15 cellular contexts compared by ENCODE assay signal in the genomic region with DNA sequence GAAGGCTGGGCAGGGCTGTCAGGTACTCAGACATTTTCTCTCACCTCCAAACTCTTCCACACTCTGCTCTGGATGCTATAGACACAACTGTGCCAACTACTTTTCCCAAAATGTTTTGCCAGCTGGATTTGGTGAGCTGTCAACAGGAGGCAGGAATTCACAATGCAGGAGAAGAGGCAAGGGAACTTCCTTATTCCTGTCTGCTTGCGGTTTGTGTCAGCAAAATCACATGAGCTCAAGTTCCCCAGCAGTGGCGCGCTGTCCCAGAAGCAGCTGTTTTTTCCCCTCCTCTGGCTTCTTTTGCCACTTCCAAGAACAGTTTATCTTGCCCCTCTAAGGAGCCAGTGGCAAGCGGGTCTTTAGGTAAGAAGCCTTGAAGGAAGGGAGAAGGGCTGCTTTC.
DNase-seq lines count a peak whose midpoint lies in the region; ATAC-seq, FAIRE-seq and TF ChIP-seq lines count a peak whose summit lies in the region.
"Had no signal": no experiment of that assay in that cellular context is flagged by ENCODE, and none has a peak within 500 bp of the region (broad histone marks: within the 10 kb centered on the region; RNA-seq: fewer than 3 reads in every experiment).

No MANE protein-coding gene starts in this region.

- peaks cover 5% of the 10 kb centered on the region for H3K4me1 Mint-ChIP-seq in activated naive CD8-positive, alpha-beta T cell treated with anti-CD3 and anti-CD28 coated beads for 36 hours
- H3K4me1 Mint-ChIP-seq in activated naive CD8-positive, alpha-beta T cell treated with anti-CD3 and anti-CD28 coated beads, Interleukin-2, amount 50 U/mL, for 24 hours = no peaks in the 10 kb centered on the region

- no peaks in the 10 kb centered on the region for H3K27me3 Mint-ChIP-seq in activated naive CD8-positive, alpha-beta T cell treated with anti-CD3 and anti-CD28 coated beads for 36 hours
- H3K27me3 Mint-ChIP-seq in activated naive CD8-positive, alpha-beta T cell treated with anti-CD3 and anti-CD28 coated beads, Interleukin-2, amount 50 U/mL, for 24 hours = no peaks in the 10 kb centered on the region
- H3K27me3 Mint-ChIP-seq: activated CD4-positive, alpha-beta memory T cell treated with anti-CD3 and anti-CD28 coated beads, Interleukin-2, amount 10 ng/mL, durations not matched to agents 7 days and 5 days; naive B cell had no signal

- H4K8ac ChIP-seq in H1 (ENCODE audit: extremely low read depth, insufficient read depth, low read length) = no peak overlapping the region; the same call in 1 of the 2 replicates

- no peak for ATAC-seq in activated naive CD8-positive, alpha-beta T cell treated with anti-CD3 and anti-CD28 coated beads, Interleukin-2, amount 50 U/mL, for 24 hours
- peak; percentile 62 for ATAC-seq in left lung

- no peak overlapping the region for H2BK20ac ChIP-seq in H1 (ENCODE audit: low read length)

- no peak overlapping the region for H4K5ac ChIP-seq in H1 (ENCODE audit: insufficient read length, low read depth, low read length)

- H2BK12ac ChIP-seq in H1 (ENCODE audit: low read depth, low read length) = no peak overlapping the region

- in situ Hi-C loops in transverse colon (cut with MboI; ENCODE audit: low pct_ligation_motif_present in 1 of 4, low pct_unique_long_range_greater_than_20kb in 1 of 4, low sequenced_read_pairs in 3 of 4) = no loop called here

- peaks cover 2% of the 10 kb centered on the region for H3K36me3 Mint-ChIP-seq in activated naive CD8-positive, alpha-beta T cell treated with anti-CD3 and anti-CD28 coated beads for 36 hours
- H3K36me3 Mint-ChIP-seq in activated naive CD8-positive, alpha-beta T cell treated with anti-CD3 and anti-CD28 coated beads, Interleukin-2, amount 50 U/mL, for 24 hours (ENCODE audit: low read depth) = no peaks in the 10 kb centered on the region
- H3K36me3 Mint-ChIP-seq: naive B cell had no signal

- H2BK5ac ChIP-seq in H1 (ENCODE audit: low read depth, low read length) = no peak overlapping the region

- no peaks in the 10 kb centered on the region for H3K4me1 ChIP-seq in H1 (replicated peaks in 1 of 4; ENCODE audit: control insufficient read depth in 3 of 4, insufficient read depth in 4 of 4, low read length in 3 of 4)
- peaks cover 0 to 14% of the 10 kb centered on the region in 2 donors for H3K4me1 ChIP-seq in left lung
- H3K4me1 ChIP-seq in transverse colon = no peaks in the 10 kb centered on the region
- H3K4me1 ChIP-seq in thyroid gland = no peaks in the 10 kb centered on the region
- H3K4me1 ChIP-seq: tibial artery had no signal

- H3K9ac ChIP-seq in H1 (replicated peaks in 1 of 4; ENCODE audit: extremely low read depth in 1 of 4, low read depth in 3 of 4, low read length in 3 of 4) = no peak overlapping the region

- H3K36me3 ChIP-seq in H1 (ENCODE audit: control insufficient read depth in 2 of 4, insufficient read depth in 4 of 4, low read length in 3 of 4) (no peaks in the 10 kb centered on the region), left lung (no peaks in the 10 kb centered on the region), transverse colon (no peaks in the 10 kb centered on the region), thyroid gland (no peaks in the 10 kb centered on the region)
- H3K36me3 ChIP-seq: tibial artery had no signal

- peak overlapping the region; percentile 33; the same call in 1 of the 2 replicates for H2AFZ ChIP-seq in H1 (ENCODE audit: low read length)

- H3K23ac ChIP-seq in H1 (ENCODE audit: insufficient read length) = no peak overlapping the region

- H3K27ac ChIP-seq in H1 (ENCODE audit: low read depth, low read length) (no peak overlapping the region), left lung (no peak overlapping the region), transverse colon (no peak overlapping the region), thyroid gland (no peak overlapping the region)
- H3K27ac ChIP-seq: tibial artery had no signal

- DNase-seq in activated naive CD8-positive, alpha-beta T cell treated with anti-CD3 and anti-CD28 coated beads for 36 hours = no peak
- DNase-seq in activated naive CD8-positive, alpha-beta T cell treated with anti-CD3 and anti-CD28 coated beads, Interleukin-2, amount 50 U/mL, for 24 hours = no peak
- no peak for DNase-seq in H1 (ENCODE audit: low read depth in 1 of 2, low spot score in 2 of 2)
- peak in 1 of 2 donors; percentile 44 for DNase-seq in left lung
- DNase-seq in transverse colon = peak; percentile 10
- DNase-seq in NCI-H1105 treated with DMSO at 0.1 percent for 48 hours (lab: John Stamatoyannopoulos, UW) = no peak
- DNase-seq in NCI-H146 (lab: John Stamatoyannopoulos, UW) = no peak
- no peak for DNase-seq in thyroid gland
- DNase-seq: activated CD4-positive, alpha-beta memory T cell treated with anti-CD3 and anti-CD28 coated beads, Interleukin-2, amount 10 ng/mL, durations not matched to agents 7 days and 5 days; amniotic stem cell; EL; naive B cell; stimulated activated CD4-positive, alpha-beta T cell treated with anti-CD3 and anti-CD28 coated beads, Interleukin-2, amount 100 ng/mL, for 48 hours had no signal

- WGBS in H1 (ENCODE audit: extremely low coverage in 1 of 2, insufficient coverage in 1 of 2, insufficient read length in 1 of 2, insufficient replicate concordance in 2 of 2, low coverage in 1 of 2, low lambda C conversion rate in 2 of 2, missing lambda C conversion rate in 1 of 2), 2 experiments = 85% methylated on average over 4 of the region's 4 CpGs; no CpG with 5 or more reads in 1 of the 2 experiments
- WGBS in transverse colon (ENCODE audit: low coverage in 1 of 2), 2 donors = 50 to 63% methylated on average over 2 to 4 of the region's 4 CpGs
- WGBS in thyroid gland, 2 donors = 49 to 55% methylated on average over 4 of the region's 4 CpGs

- TF ChIP-seq CTCF in H1 (IDR thresholded peaks at IDR 0.05; ENCODE audit: control extremely low read depth in 1 of 3, insufficient read depth in 1 of 3, low read depth in 1 of 3, low read length in 3 of 3) (no peak), left lung (IDR thresholded peaks at IDR 0.05) (no peak), transverse colon (IDR thresholded peaks at IDR 0.05) (no peak), thyroid gland (IDR thresholded peaks at IDR 0.05) (no peak)

- H3K4me3 ChIP-seq in H1 (ENCODE audit: extremely low read depth in 1 of 4, insufficient read depth in 2 of 4, low read depth in 3 of 4, low read length in 4 of 4) (no peak overlapping the region), left lung (no peak overlapping the region), transverse colon (no peak overlapping the region), thyroid gland (replicated peaks in 1 of 3) (no peak overlapping the region)
- H3K4me3 ChIP-seq: tibial artery had no signal

- no peak overlapping the region for H3K4me2 ChIP-seq in H1 (ENCODE audit: insufficient read depth in 1 of 2, low read depth in 2 of 2, low read length in 2 of 2)

- no peak for FAIRE-seq in H1 (lab: Jason Lieb, UNC)
- FAIRE-seq: A204.1 had no signal

- CTCF ChIA-PET in H1 (lab: Charles Lee; ENCODE audit: partially characterized antibody) = interaction anchor here (0.5 to 1.2 kb wide), 4 partner anchors 10 to 690 kb away, joined by 3 to 5 read pairs (median 4); no protein-coding TSS in a partner anchor

- no peak for TF ChIP-seq RAD21 in H1 (IDR thresholded peaks at IDR 0.05 in 1 of 2, conservative IDR thresholded peaks at IDR 0.05 in 1 of 2; ENCODE audit: low read depth in 2 of 2, low read length in 2 of 2)

- no peak overlapping the region for H3K56ac ChIP-seq in H1 (replicated peaks; ENCODE audit: insufficient read length, low read depth, low read length)

- no peaks in the 10 kb centered on the region for H3K79me2 ChIP-seq in H1 (ENCODE audit: control insufficient read depth in 1 of 2, insufficient read depth in 2 of 2, low read length in 2 of 2)

- H3K9me3 ChIP-seq in H1 (ENCODE audit: insufficient read depth in 2 of 2, low read depth in 1 of 2, low read length in 1 of 2) = no peaks in the 10 kb centered on the region
- no peaks in the 10 kb centered on the region for H3K9me3 ChIP-seq in left lung
- no peaks in the 10 kb centered on the region for H3K9me3 ChIP-seq in transverse colon
- H3K9me3 ChIP-seq in thyroid gland = no peaks in the 10 kb centered on the region
- H3K9me3 ChIP-seq: tibial artery had no signal

- peaks cover 1% of the 10 kb centered on the region for H3K9me3 Mint-ChIP-seq in activated naive CD8-positive, alpha-beta T cell treated with anti-CD3 and anti-CD28 coated beads for 36 hours
- peaks cover 4% of the 10 kb centered on the region for H3K9me3 Mint-ChIP-seq in activated naive CD8-positive, alpha-beta T cell treated with anti-CD3 and anti-CD28 coated beads, Interleukin-2, amount 50 U/mL, for 24 hours

- no peak overlapping the region for H2BK15ac ChIP-seq in H1 (ENCODE audit: low read length)

- intact Hi-C loops in left lung (cut with DNase I) (no loop called here), transverse colon (cut with DNase I; ENCODE audit: low total_unique reads) (no loop called here), thyroid gland (cut with DNase I) (no loop called here)

- H4K20me1 ChIP-seq in H1 (replicated peaks in 1 of 2; ENCODE audit: control insufficient read depth in 1 of 2, insufficient read depth in 2 of 2, low read length in 2 of 2) = no peaks in the 10 kb centered on the region

- H3K27me3 ChIP-seq in H1 (replicated peaks in 1 of 4; ENCODE audit: control insufficient read depth in 3 of 4, extremely low read depth in 1 of 4, insufficient read depth in 3 of 4, low read length in 3 of 4) = no peaks in the 10 kb centered on the region
- no peaks in the 10 kb centered on the region for H3K27me3 ChIP-seq in left lung
- no peaks in the 10 kb centered on the region for H3K27me3 ChIP-seq in transverse colon
- H3K27me3 ChIP-seq in thyroid gland = no peaks in the 10 kb centered on the region
- H3K27me3 ChIP-seq: tibial artery had no signal

- no peak overlapping the region for H4K91ac ChIP-seq in H1 (replicated peaks; ENCODE audit: insufficient read length, low read length)

- peak overlapping the region; percentile 10 for H3K27ac Mint-ChIP-seq in activated naive CD8-positive, alpha-beta T cell treated with anti-CD3 and anti-CD28 coated beads for 36 hours
- H3K27ac Mint-ChIP-seq in activated naive CD8-positive, alpha-beta T cell treated with anti-CD3 and anti-CD28 coated beads, Interleukin-2, amount 50 U/mL, for 24 hours = no peak overlapping the region
- H3K27ac Mint-ChIP-seq: activated CD4-positive, alpha-beta memory T cell treated with anti-CD3 and anti-CD28 coated beads, Interleukin-2, amount 10 ng/mL, durations not matched to agents 7 days and 5 days had no signal

- H3K4ac ChIP-seq in H1 (replicated peaks; ENCODE audit: insufficient read length, low read depth, low read length) = no peak overlapping the region

- H2BK120ac ChIP-seq in H1 (replicated peaks; ENCODE audit: low read depth, low read length) = no peak overlapping the region

- no peaks in the 10 kb centered on the region for H3K79me1 ChIP-seq in H1 (ENCODE audit: low read depth, low read length)

- no peak overlapping the region for H3K4me3 Mint-ChIP-seq in activated naive CD8-positive, alpha-beta T cell treated with anti-CD3 and anti-CD28 coated beads for 36 hours
- H3K4me3 Mint-ChIP-seq in activated naive CD8-positive, alpha-beta T cell treated with anti-CD3 and anti-CD28 coated beads, Interleukin-2, amount 50 U/mL, for 24 hours = no peak overlapping the region
- H3K4me3 Mint-ChIP-seq: activated CD4-positive, alpha-beta memory T cell treated with anti-CD3 and anti-CD28 coated beads, Interleukin-2, amount 10 ng/mL, durations not matched to agents 7 days and 5 days; naive B cell had no signal

- no peaks in the 10 kb centered on the region for H3K23me2 ChIP-seq in H1 (ENCODE audit: low read depth, low read length)

- no peak overlapping the region for H3K18ac ChIP-seq in H1 (ENCODE audit: extremely low read depth, low read length)

- no peak for TF ChIP-seq EP300 in H1 (IDR thresholded peaks at IDR 0.05; ENCODE audit: borderline replicate concordance in 1 of 2, low read depth in 2 of 2, low read length in 2 of 2)
- TF ChIP-seq EP300 in transverse colon (IDR thresholded peaks at IDR 0.05; ENCODE audit: low read depth) = no peak

- no peak overlapping the region for H2AK5ac ChIP-seq in H1 (ENCODE audit: low read depth, low read length)

- no peak overlapping the region for H3K14ac ChIP-seq in H1 (ENCODE audit: insufficient read length)

- POLR2A ChIA-PET in H1 (lab: Charles Lee; ENCODE audit: partially characterized antibody) = no interaction called here

- TF ChIP-seq POLR2A in H1 (IDR thresholded peaks at IDR 0.05; ENCODE audit: control extremely low read depth in 1 of 2, low read depth in 2 of 2, low read length in 2 of 2) (no peak), transverse colon (IDR thresholded peaks at IDR 0.05) (no peak), thyroid gland (IDR thresholded peaks at IDR 0.05) (no peak)
